ENCODE assay signal across 1 cellular context in the genomic region with DNA sequence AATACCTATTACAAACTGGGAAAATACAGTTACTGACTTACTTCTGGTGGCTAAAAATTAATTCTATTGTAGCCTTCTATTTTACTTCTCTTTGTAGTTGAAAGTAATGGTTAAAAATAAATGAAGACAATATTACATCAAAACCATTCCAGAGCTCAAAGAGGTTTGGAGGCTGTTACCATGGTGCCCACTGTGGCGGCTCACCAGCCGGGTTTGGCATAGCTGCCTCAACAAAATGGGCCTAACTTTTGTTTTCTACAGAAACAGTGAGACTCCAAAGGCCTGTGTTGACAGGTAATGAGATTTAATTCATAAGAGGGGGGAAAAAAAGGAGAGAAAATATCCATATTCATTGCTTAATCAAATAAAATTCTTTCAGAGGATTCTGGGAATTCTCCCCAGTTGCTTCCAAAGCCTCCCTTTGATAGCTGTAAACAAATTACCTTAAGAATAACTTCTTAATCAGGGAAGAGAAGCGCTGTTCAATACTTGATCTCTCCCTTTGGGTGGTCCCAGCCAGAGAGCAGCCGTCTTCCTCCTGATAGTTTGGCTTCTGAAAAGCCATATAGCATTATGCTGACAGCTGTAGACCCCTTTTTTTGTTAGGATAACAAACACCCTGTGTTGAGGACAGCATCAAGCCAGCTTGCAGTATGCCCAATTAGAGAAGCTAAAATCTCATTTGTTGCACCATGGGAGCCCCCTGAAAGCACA.
TF ChIP-seq lines count a peak whose summit lies in the region.

No MANE protein-coding gene starts in this region.

TF ChIP-seq in GM23338, 12 proteins besides CTCF, POLR2A, EP300 and RAD21:
- TF ChIP-seq, protein P1, sequence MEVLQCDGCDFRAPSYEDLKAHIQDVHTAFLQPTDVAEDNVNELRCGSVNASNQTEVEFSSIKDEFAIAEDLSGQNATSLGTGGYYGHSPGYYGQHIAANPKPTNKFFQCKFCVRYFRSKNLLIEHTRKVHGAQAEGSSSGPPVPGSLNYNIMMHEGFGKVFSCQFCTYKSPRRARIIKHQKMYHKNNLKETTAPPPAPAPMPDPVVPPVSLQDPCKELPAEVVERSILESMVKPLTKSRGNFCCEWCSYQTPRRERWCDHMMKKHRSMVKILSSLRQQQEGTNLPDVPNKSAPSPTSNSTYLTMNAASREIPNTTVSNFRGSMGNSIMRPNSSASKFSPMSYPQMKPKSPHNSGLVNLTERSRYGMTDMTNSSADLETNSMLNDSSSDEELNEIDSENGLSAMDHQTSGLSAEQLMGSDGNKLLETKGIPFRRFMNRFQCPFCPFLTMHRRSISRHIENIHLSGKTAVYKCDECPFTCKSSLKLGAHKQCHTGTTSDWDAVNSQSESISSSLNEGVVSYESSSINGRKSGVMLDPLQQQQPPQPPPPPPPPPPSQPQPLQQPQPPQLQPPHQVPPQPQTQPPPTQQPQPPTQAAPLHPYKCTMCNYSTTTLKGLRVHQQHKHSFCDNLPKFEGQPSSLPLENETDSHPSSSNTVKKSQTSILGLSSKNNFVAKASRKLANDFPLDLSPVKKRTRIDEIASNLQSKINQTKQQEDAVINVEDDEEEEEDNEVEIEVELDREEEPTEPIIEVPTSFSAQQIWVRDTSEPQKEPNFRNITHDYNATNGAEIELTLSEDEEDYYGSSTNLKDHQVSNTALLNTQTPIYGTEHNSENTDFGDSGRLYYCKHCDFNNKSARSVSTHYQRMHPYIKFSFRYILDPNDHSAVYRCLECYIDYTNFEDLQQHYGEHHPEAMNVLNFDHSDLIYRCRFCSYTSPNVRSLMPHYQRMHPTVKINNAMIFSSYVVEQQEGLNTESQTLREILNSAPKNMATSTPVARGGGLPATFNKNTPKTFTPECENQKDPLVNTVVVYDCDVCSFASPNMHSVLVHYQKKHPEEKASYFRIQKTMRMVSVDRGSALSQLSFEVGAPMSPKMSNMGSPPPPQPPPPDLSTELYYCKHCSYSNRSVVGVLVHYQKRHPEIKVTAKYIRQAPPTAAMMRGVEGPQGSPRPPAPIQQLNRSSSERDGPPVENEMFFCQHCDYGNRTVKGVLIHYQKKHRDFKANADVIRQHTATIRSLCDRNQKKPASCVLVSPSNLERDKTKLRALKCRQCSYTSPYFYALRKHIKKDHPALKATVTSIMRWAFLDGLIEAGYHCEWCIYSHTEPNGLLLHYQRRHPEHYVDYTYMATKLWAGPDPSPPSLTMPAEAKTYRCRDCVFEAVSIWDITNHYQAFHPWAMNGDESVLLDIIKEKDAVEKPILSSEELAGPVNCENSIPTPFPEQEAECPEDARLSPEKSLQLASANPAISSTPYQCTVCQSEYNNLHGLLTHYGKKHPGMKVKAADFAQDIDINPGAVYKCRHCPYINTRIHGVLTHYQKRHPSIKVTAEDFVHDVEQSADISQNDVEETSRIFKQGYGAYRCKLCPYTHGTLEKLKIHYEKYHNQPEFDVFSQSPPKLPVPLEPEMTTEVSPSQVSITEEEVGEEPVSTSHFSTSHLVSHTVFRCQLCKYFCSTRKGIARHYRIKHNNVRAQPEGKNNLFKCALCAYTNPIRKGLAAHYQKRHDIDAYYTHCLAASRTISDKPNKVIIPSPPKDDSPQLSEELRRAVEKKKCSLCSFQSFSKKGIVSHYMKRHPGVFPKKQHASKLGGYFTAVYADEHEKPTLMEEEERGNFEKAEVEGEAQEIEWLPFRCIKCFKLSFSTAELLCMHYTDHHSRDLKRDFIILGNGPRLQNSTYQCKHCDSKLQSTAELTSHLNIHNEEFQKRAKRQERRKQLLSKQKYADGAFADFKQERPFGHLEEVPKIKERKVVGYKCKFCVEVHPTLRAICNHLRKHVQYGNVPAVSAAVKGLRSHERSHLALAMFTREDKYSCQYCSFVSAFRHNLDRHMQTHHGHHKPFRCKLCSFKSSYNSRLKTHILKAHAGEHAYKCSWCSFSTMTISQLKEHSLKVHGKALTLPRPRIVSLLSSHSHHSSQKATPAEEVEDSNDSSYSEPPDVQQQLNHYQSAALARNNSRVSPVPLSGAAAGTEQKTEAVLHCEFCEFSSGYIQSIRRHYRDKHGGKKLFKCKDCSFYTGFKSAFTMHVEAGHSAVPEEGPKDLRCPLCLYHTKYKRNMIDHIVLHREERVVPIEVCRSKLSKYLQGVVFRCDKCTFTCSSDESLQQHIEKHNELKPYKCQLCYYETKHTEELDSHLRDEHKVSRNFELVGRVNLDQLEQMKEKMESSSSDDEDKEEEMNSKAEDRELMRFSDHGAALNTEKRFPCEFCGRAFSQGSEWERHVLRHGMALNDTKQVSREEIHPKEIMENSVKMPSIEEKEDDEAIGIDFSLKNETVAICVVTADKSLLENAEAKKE (CRISPR knock-in tag; IDR thresholded peaks at IDR 0.05) = no peak
- no peak for TF ChIP-seq JUNB (IDR thresholded peaks at IDR 0.05; ENCODE audit: unreplicated experiment)
- no peak for TF ChIP-seq REST (IDR thresholded peaks at IDR 0.05; ENCODE audit: unreplicated experiment)
- no peak for TF ChIP-seq EZH2 (IDR thresholded peaks at IDR 0.05; ENCODE audit: low read depth, unreplicated experiment)
- no peak for TF ChIP-seq EZH2phosphoT487 (IDR thresholded peaks at IDR 0.05; ENCODE audit: unreplicated experiment)
- no peak for TF ChIP-seq STAT1 (IDR thresholded peaks at IDR 0.05; ENCODE audit: unreplicated experiment)
